ENCODE assay signal across 8 cellular contexts in the genomic region with DNA sequence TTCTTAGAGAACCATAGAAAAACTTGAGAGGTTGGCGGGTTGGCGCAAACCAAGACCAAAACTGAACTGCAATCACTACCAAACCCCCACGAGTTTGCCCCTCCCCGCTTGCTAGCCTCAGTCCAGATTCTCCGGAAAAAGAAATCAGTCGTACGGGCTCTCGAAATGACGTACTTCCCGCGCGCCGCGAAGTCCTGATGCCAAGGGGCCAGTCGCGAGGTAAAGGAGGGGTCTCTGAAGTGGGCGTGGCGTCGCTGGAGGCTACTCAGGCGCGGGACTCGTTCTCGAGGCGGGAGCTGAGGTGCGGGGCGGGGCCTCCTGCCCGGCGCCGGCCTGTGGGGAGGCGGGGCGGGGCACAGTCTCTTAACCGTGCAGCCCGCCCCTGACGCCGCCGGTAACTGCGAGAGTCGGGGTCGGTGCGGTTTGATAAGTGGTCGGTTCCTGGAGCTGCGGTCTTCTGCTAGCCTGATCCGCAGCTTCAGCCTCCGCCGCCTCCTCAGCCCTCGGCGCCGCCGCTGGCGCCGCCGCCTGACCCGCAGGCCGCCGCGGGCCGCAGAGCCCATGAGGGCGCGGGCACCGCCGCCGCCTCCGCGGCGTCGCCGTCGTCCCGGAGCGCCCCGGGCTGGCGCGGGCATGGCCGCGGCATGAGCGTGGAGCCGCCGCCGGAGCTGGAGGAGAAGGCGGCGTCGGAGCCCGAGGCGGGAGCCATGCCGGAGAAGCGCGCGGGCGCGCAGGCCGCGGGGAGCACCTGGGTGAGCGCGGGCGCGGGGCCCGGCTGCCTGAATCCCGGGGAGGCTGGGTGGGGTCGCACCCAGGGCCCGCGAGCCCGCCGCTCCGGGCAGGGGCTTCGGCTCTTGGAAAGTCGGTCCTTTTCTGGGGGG. TPM values are rescaled to one million over a fixed set of nuclear protein-coding genes. Genes with fewer than 3 reads are reported as not detected.
DNase-seq lines count a peak whose midpoint lies in the region; ATAC-seq and TF ChIP-seq lines count a peak whose summit lies in the region.
"Not testable (repeated sequence)": the region's sequence is repeated elsewhere in the genome, so short reads cannot be mapped to it uniquely, and the experiment has no call there.

No MANE protein-coding gene starts in this region.

- peak overlapping the region; percentile 91 for H3K4me3 Mint-ChIP-seq in neural crest cell
- peak overlapping the region; percentile 81 to 92 for H3K4me3 Mint-ChIP-seq in stimulated activated naive CD8-positive, alpha-beta T cell treated with anti-CD3 and anti-CD28 coated beads, Interleukin-15, amount 100 ng/mL, for 72 hours

- H3K4me1 ChIP-seq in HCT116 (ENCODE audit: control insufficient read depth in 1 of 2, insufficient read depth in 2 of 2, low read length in 2 of 2); MM.1S (ENCODE audit: low read length): not testable (repeated sequence)

- H3K4me2 ChIP-seq in HCT116 (ENCODE audit: low read length) (peak overlapping the region; percentile 64), MM.1S (ENCODE audit: low read depth, low read length) (peak overlapping the region; percentile 37; the same call in 1 of the 2 replicates)

- H3K27me3 ChIP-seq in HCT116 (ENCODE audit: insufficient read depth, low read length); MM.1S (replicated peaks; ENCODE audit: insufficient read depth, low read length): not testable (repeated sequence)

- not testable (repeated sequence) for TF ChIP-seq CTCF in HCT116 (IDR thresholded peaks at IDR 0.05 in 2 of 3, conservative IDR thresholded peaks at IDR 0.05 in 1 of 3; ENCODE audit: borderline replicate concordance in 1 of 3, insufficient read depth in 1 of 3, low read depth in 2 of 3, low read length in 2 of 3); MM.1S (IDR thresholded peaks at IDR 0.05; ENCODE audit: low read length); fibroblast of villous mesenchyme (IDR thresholded peaks at IDR 0.05; ENCODE audit: insufficient read depth, low read depth, low read length); neural crest cell (conservative IDR thresholded peaks at IDR 0.05)

- TF ChIP-seq RAD21 in HCT116 (IDR thresholded peaks at IDR 0.05; ENCODE audit: low read depth): not testable (repeated sequence)

- H3F3A ChIP-seq in MM.1S (ENCODE audit: insufficient read depth, low read length): not testable (repeated sequence)

- H3K79me2 ChIP-seq in HCT116 (ENCODE audit: insufficient read depth, low read length) (peaks cover 18% of the 10 kb centered on the region), MM.1S (ENCODE audit: low read length) (peaks cover 15% of the 10 kb centered on the region)

- H3K9ac ChIP-seq in HCT116 (ENCODE audit: low read length): peak overlapping the region; percentile 58
- peak overlapping the region; percentile 52; the same call in 1 of the 2 replicates for H3K9ac ChIP-seq in MM.1S (ENCODE audit: low read length)

- CTCF ChIA-PET in HCT116 (lab: Charles Lee): not testable (repeated sequence)

- H3K4me3 ChIP-seq in HCT116 (replicated peaks in 1 of 2; ENCODE audit: low read depth in 1 of 2, low read length in 2 of 2): peak overlapping the region; percentile 43 to 56
- H3K4me3 ChIP-seq in MM.1S (ENCODE audit: low read length): peak overlapping the region; percentile 57; the same call in 1 of the 2 replicates
- peak overlapping the region; percentile 59 for H3K4me3 ChIP-seq in fibroblast of villous mesenchyme (ENCODE audit: low read depth, low read length)

- RAD21 ChIA-PET in HCT116 (lab: Charles Lee; ENCODE audit: low non-redundant PET in 1 of 2, low total read pairs in 2 of 2, uncharacterized antibody in 2 of 2, unreplicated experiment in 2 of 2): not testable (repeated sequence)

- not testable (repeated sequence) for H3K9me3 ChIP-seq in HCT116 (ENCODE audit: control insufficient read depth in 1 of 2, insufficient read depth in 1 of 2, low read depth in 1 of 2, low read length in 2 of 2); MM.1S (replicated peaks; ENCODE audit: insufficient read depth, low read length)

- DNase-seq in GF-D8 (lab: John Stamatoyannopoulos, UW) (peak; percentile 65), HCT116 (ENCODE audit: low read depth, low spot score) (peak; percentile 69), MM.1S (peak; percentile 90), SHP77 (lab: John Stamatoyannopoulos, UW) (peak; percentile 85 to 94), fibroblast of villous mesenchyme (ENCODE audit: low read depth) (peak; percentile 84), neural crest cell (ENCODE audit: low read depth, low spot score) (peak; percentile 78)
- DNase-seq in activated effector memory CD4-positive, alpha-beta T cell treated with anti-CD3 and anti-CD28 coated beads, Interleukin-2, amount 50 U/mL, for 16 hours: peak; percentile 96
- DNase-seq in stimulated activated naive CD8-positive, alpha-beta T cell treated with anti-CD3 and anti-CD28 coated beads, Interleukin-15, amount 100 ng/mL, for 72 hours: peak; percentile 85 to 92

- H3K27ac Mint-ChIP-seq in neural crest cell (ENCODE audit: unreplicated experiment): peak overlapping the region; percentile 19
- H3K27ac Mint-ChIP-seq in stimulated activated naive CD8-positive, alpha-beta T cell treated with anti-CD3 and anti-CD28 coated beads, Interleukin-15, amount 100 ng/mL, for 72 hours: peak overlapping the region; percentile 45 to 94

- peak; percentile 96 for ATAC-seq in HCT116
- peak; percentile 96 for ATAC-seq in stimulated activated naive CD8-positive, alpha-beta T cell treated with anti-CD3 and anti-CD28 coated beads, Interleukin-15, amount 100 ng/mL, for 72 hours

- not testable (repeated sequence) for H4K20me1 ChIP-seq in HCT116 (ENCODE audit: insufficient read depth); MM.1S (ENCODE audit: insufficient read depth, low read length)

- intact Hi-C loops in HCT116 (cut with micrococcal nuclease): not testable (repeated sequence)

- H2AFZ ChIP-seq in HCT116 (ENCODE audit: low read depth, low read length, poor library complexity, severe bottlenecking): not testable (repeated sequence)
- 0 out of 2 replicates have a peak overlapping the region, but pooled peaks have one; percentile 61 for H2AFZ ChIP-seq in MM.1S (ENCODE audit: low read length)

- POLR2A ChIA-PET in HCT116 (lab: Charles Lee): not testable (repeated sequence)

- H3K27ac ChIP-seq in HCT116 (ENCODE audit: low read depth, low read length) (peak overlapping the region; percentile 53), MM.1S (ENCODE audit: low read length) (peak overlapping the region; percentile 58; the same call in 1 of the 2 replicates)

- not testable (repeated sequence) for H3K36me3 Mint-ChIP-seq in neural crest cell (ENCODE audit: low read depth)

- peaks cover 32% of the 10 kb centered on the region for H3K27me3 Mint-ChIP-seq in neural crest cell (ENCODE audit: low read depth)
- not testable (repeated sequence) for H3K27me3 Mint-ChIP-seq in stimulated activated naive CD8-positive, alpha-beta T cell treated with anti-CD3 and anti-CD28 coated beads, Interleukin-15, amount 100 ng/mL, for 72 hours

- peak; percentile 66 for TF ChIP-seq POLR2A in HCT116 (IDR thresholded peaks at IDR 0.05; ENCODE audit: borderline replicate concordance, extremely low read depth, insufficient read depth, insufficient read length)

- not testable (repeated sequence) for H3K36me3 ChIP-seq in HCT116 (ENCODE audit: control insufficient read depth in 1 of 2, insufficient read depth in 2 of 2, low read length in 2 of 2); MM.1S (replicated peaks; ENCODE audit: insufficient read depth, low read length)

- not testable (repeated sequence) for H3K9me3 Mint-ChIP-seq in neural crest cell; stimulated activated naive CD8-positive, alpha-beta T cell treated with anti-CD3 and anti-CD28 coated beads, Interleukin-15, amount 100 ng/mL, for 72 hours

- BruUV-seq in HCT116 (replicated peaks; lab: Mats Ljungman, UMichigan): not testable (repeated sequence)

- not testable (repeated sequence) for H3K4me1 Mint-ChIP-seq in neural crest cell; stimulated activated naive CD8-positive, alpha-beta T cell treated with anti-CD3 and anti-CD28 coated beads, Interleukin-15, amount 100 ng/mL, for 72 hours

- H3K9me2 ChIP-seq in HCT116 (ENCODE audit: insufficient read depth); MM.1S (replicated peaks; ENCODE audit: insufficient read depth, low read length): not testable (repeated sequence)

TF ChIP-seq in HCT116, 20 proteins besides CTCF, POLR2A, EP300 and RAD21:
- TF ChIP-seq SIN3A (IDR thresholded peaks at IDR 0.05; ENCODE audit: low read depth) (0 out of 2 replicates have a peak, but pooled peaks have one; percentile 26), CBX3 (IDR thresholded peaks at IDR 0.05; ENCODE audit: low read depth) (0 out of 2 replicates have a peak, but pooled peaks have one; percentile 37), SP1 (IDR thresholded peaks at IDR 0.05; ENCODE audit: low read depth) (0 out of 2 replicates have a peak, but pooled peaks have one; percentile 42), POLR2AphosphoS5 (IDR thresholded peaks at IDR 0.05; ENCODE audit: low read depth, low read length) (peak; percentile 81), SRF (IDR thresholded peaks at IDR 0.05; ENCODE audit: low read depth) (peak; percentile 71), ZFX (IDR thresholded peaks at IDR 0.05) (peak; percentile 54)
- TF ChIP-seq, protein P1, sequence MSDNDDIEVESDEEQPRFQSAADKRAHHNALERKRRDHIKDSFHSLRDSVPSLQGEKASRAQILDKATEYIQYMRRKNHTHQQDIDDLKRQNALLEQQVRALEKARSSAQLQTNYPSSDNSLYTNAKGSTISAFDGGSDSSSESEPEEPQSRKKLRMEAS (IDR thresholded peaks at IDR 0.05): peak; percentile 9; the same call in 1 of the 2 replicates

RNA-seq across cellular contexts. Expression of a gene that starts 46.0 kb away (rescaled TPM):
- not detected for total RNA-seq in HCT116 (2021; ENCODE audit: unreplicated experiment)
- not detected in 2 replicates for polyA plus RNA-seq in HCT116 (2012)
- not detected in 2 replicates for total RNA-seq in fibroblast of villous mesenchyme
- 0.09 TPM in 1 of 2 replicates, not detected in the other for total RNA-seq in neural crest cell

Comparison
In these comparisons a context has a peak if more than half of its experiments do, and no peak if none do; other contexts are left out.
1. Peak in every context shown above with its lines: DNase-seq, ATAC-seq, H3K4me3 ChIP-seq and H3K27ac ChIP-seq.